Comparison of ENCODE assay signal across 2 cellular contexts in genomic region chr12:62947364-62947763, GRCh38.
TF ChIP-seq lines count a peak whose summit lies in the region.

No MANE protein-coding gene starts in this region.

TF ChIP-seq in HEK293, 187 proteins besides CTCF, POLR2A, EP300 and RAD21 (continued from another document):
- TF ChIP-seq, protein P1, sequence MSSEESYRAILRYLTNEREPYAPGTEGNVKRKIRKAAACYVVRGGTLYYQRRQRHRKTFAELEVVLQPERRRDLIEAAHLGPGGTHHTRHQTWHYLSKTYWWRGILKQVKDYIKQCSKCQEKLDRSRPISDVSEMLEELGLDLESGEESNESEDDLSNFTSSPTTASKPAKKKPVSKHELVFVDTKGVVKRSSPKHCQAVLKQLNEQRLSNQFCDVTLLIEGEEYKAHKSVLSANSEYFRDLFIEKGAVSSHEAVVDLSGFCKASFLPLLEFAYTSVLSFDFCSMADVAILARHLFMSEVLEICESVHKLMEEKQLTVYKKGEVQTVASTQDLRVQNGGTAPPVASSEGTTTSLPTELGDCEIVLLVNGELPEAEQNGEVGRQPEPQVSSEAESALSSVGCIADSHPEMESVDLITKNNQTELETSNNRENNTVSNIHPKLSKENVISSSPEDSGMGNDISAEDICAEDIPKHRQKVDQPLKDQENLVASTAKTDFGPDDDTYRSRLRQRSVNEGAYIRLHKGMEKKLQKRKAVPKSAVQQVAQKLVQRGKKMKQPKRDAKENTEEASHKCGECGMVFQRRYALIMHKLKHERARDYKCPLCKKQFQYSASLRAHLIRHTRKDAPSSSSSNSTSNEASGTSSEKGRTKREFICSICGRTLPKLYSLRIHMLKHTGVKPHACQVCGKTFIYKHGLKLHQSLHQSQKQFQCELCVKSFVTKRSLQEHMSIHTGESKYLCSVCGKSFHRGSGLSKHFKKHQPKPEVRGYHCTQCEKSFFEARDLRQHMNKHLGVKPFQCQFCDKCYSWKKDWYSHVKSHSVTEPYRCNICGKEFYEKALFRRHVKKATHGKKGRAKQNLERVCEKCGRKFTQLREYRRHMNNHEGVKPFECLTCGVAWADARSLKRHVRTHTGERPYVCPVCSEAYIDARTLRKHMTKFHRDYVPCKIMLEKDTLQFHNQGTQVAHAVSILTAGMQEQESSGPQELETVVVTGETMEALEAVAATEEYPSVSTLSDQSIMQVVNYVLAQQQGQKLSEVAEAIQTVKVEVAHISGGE (tag by site-specific recombination; conservative IDR thresholded peaks at IDR 0.05; ENCODE audit: low read depth), result peak; percentile 49; the same call in 1 of the 2 replicates

TF ChIP-seq in K562, 482 proteins besides CTCF, POLR2A, EP300 and RAD21:
- TF ChIP-seq ZBTB40 (IDR thresholded peaks at IDR 0.05), result peak; percentile 61
- TF ChIP-seq ZBTB40 (CRISPR knock-in tag; IDR thresholded peaks at IDR 0.05), result no peak
- TF ChIP-seq PYGO2 (tag; IDR thresholded peaks at IDR 0.05), result no peak
- TF ChIP-seq, protein P2, sequence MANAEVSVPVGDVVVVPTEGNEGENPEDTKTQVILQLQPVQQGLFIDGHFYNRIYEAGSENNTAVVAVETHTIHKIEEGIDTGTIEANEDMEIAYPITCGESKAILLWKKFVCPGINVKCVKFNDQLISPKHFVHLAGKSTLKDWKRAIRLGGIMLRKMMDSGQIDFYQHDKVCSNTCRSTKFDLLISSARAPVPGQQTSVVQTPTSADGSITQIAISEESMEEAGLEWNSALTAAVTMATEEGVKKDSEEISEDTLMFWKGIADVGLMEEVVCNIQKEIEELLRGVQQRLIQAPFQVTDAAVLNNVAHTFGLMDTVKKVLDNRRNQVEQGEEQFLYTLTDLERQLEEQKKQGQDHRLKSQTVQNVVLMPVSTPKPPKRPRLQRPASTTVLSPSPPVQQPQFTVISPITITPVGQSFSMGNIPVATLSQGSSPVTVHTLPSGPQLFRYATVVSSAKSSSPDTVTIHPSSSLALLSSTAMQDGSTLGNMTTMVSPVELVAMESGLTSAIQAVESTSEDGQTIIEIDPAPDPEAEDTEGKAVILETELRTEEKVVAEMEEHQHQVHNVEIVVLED (CRISPR knock-in tag; IDR thresholded peaks at IDR 0.05), result no peak
- no peak for TF ChIP-seq ZNF324 (CRISPR knock-in tag; IDR thresholded peaks at IDR 0.05)
- TF ChIP-seq, protein P1 (CRISPR knock-in tag; IDR thresholded peaks at IDR 0.05), result peak in 2 of 3 experiments; percentile 32 to 65; a peak in 1 of 6 replicates
